ENCODE assay signal across 16 cellular contexts in genomic region chr7:149220534-149220933, GRCh38. TPM values are rescaled to one million over a fixed set of nuclear protein-coding genes. Genes with fewer than 3 reads are reported as not detected.
DNase-seq lines count a peak whose midpoint lies in the region; FAIRE-seq and TF ChIP-seq lines count a peak whose summit lies in the region.
"Had no signal": no experiment of that assay in that cellular context is flagged by ENCODE, and none has a peak within 500 bp of the region (broad histone marks: within the 10 kb centered on the region; RNA-seq: fewer than 3 reads in every experiment).

No MANE protein-coding gene starts in this region.

- H3K4me3 ChIP-seq in astrocyte (ENCODE audit: insufficient read depth, low read depth, low read length) = no peak overlapping the region
- H3K4me3 ChIP-seq: dorsolateral prefrontal cortex, spleen had no signal

- H3K4me1 Mint-ChIP-seq in astrocyte (ENCODE audit: low read depth, unreplicated experiment) = peaks cover 25% of the 10 kb centered on the region
- H3K4me1 Mint-ChIP-seq: activated CD4-positive, alpha-beta T cell treated with anti-CD3 and anti-CD28 coated beads, Interleukin-2, amount 10 ng/mL, durations not matched to agents 7 days and 5 days had no signal

- H3K9me3 Mint-ChIP-seq in astrocyte (ENCODE audit: unreplicated experiment) = peaks cover 3% of the 10 kb centered on the region
- H3K9me3 Mint-ChIP-seq: activated CD4-positive, alpha-beta T cell treated with anti-CD3 and anti-CD28 coated beads, Interleukin-2, amount 10 ng/mL, durations not matched to agents 7 days and 5 days; activated T-cell treated with anti-CD3 and anti-CD28 coated beads, Interleukin-2, amount 50 U/mL, for 72 hours had no signal

- DNase-seq in AG08395 (ENCODE audit: low spot score) = peak; percentile 80
- peak; percentile 24 for DNase-seq in HCEC 1CT
- peak; percentile 54 for DNase-seq in astrocyte (ENCODE audit: low read depth)
- DNase-seq in glomerular visceral epithelial cell (ENCODE audit: extremely low spot score) = peak; percentile 62
- DNase-seq in NCI-H2029 (lab: John Stamatoyannopoulos, UW) = no peak
- DNase-seq in NK-92 treated with Interleukin-12 subunit alpha and Interleukin-12 subunit beta, amount 100 ng/mL, for 24 hours (lab: John Stamatoyannopoulos, UW) = no peak
- no peak for DNase-seq in RPMI8226
- no peak for DNase-seq in DMS79 (lab: John Stamatoyannopoulos, UW)
- DNase-seq: activated CD4-positive, alpha-beta T cell treated with anti-CD3 and anti-CD28 coated beads, Interleukin-2, amount 10 ng/mL, durations not matched to agents 7 days and 5 days; activated T-cell treated with anti-CD3 and anti-CD28 coated beads, Interleukin-2, amount 50 U/mL, for 72 hours; amygdala; dorsolateral prefrontal cortex; MM.1S; SHP77; spleen; T-helper 9 cell had no signal

- H3K27ac Mint-ChIP-seq in astrocyte (ENCODE audit: unreplicated experiment) = peak overlapping the region; percentile 78

- no peak overlapping the region for H2AFZ ChIP-seq in astrocyte (ENCODE audit: low read depth, low read length)

- no peak overlapping the region for H3K4me3 Mint-ChIP-seq in astrocyte (ENCODE audit: unreplicated experiment)
- H3K4me3 Mint-ChIP-seq: activated CD4-positive, alpha-beta T cell treated with anti-CD3 and anti-CD28 coated beads, Interleukin-2, amount 10 ng/mL, durations not matched to agents 7 days and 5 days; activated T-cell treated with anti-CD3 and anti-CD28 coated beads, Interleukin-2, amount 50 U/mL, for 72 hours had no signal

- H3K79me2 ChIP-seq in astrocyte (ENCODE audit: insufficient read depth, low read length) = peaks cover 2% of the 10 kb centered on the region

- H3K27me3 ChIP-seq in astrocyte (ENCODE audit: insufficient read depth, low read length) = no peaks in the 10 kb centered on the region
- H3K27me3 ChIP-seq: dorsolateral prefrontal cortex, spleen had no signal

- no peak overlapping the region for H3K9ac ChIP-seq in astrocyte (ENCODE audit: low read length)

- H3K4me1 ChIP-seq in astrocyte (ENCODE audit: insufficient read depth, low read length) = peaks cover 17% of the 10 kb centered on the region

- H3K9me3 ChIP-seq in astrocyte (ENCODE audit: insufficient read depth, low read depth, low read length) = no peaks in the 10 kb centered on the region

- no peak for FAIRE-seq in astrocyte (lab: Jason Lieb, UNC)

- H4K20me1 ChIP-seq in astrocyte (ENCODE audit: insufficient read depth, low read length) = peaks cover 18% of the 10 kb centered on the region

- H3K4me2 ChIP-seq in astrocyte (ENCODE audit: low read length) = no peak overlapping the region

- TF ChIP-seq CTCF in astrocyte (IDR thresholded peaks at IDR 0.05; ENCODE audit: insufficient read depth, low read depth, low read length) = no peak

- H3K27ac ChIP-seq in astrocyte (ENCODE audit: low read depth, low read length) = no peak overlapping the region
- H3K27ac ChIP-seq: spleen had no signal

- H3K27me3 Mint-ChIP-seq in astrocyte (ENCODE audit: low read depth, unreplicated experiment) = no peaks in the 10 kb centered on the region
- H3K27me3 Mint-ChIP-seq: activated CD4-positive, alpha-beta T cell treated with anti-CD3 and anti-CD28 coated beads, Interleukin-2, amount 10 ng/mL, durations not matched to agents 7 days and 5 days had no signal

- peaks cover 20% of the 10 kb centered on the region for H3K36me3 ChIP-seq in astrocyte (ENCODE audit: insufficient read depth, low read length)

- H3K36me3 Mint-ChIP-seq in astrocyte (ENCODE audit: low read depth, unreplicated experiment) = peaks cover 43% of the 10 kb centered on the region

RNA-seq across cellular contexts. Expression of gene ZNF212, which starts 18.9 kb away (rescaled TPM):
- total RNA-seq in astrocyte = 8.2 and 8.7 TPM in 2 replicates

RNA-seq across cellular contexts. Expression of gene ZNF282, which starts 25.2 kb away (rescaled TPM):
- 26.9 and 28.1 TPM in 2 replicates for total RNA-seq in astrocyte

RNA-seq across cellular contexts. Expression of gene ZNF783, which starts 41.5 kb away (rescaled TPM):
- total RNA-seq in astrocyte = 10.6 and 11.2 TPM in 2 replicates

Comparison
In these comparisons a context has a peak if more than half of its experiments do, and no peak if none do; other contexts are left out.
1. DNase-seq: peak in AG08395 (single experiment), HCEC 1CT (single experiment), astrocyte (single experiment) and glomerular visceral epithelial cell (single experiment); none in NCI-H2029 (single experiment), NK-92 treated with Interleukin-12 subunit alpha and Interleukin-12 subunit beta, amount 100 ng/mL, for 24 hours (single experiment), RPMI8226 (single experiment) and DMS79 (single experiment).